24 cellular contexts compared by ENCODE assay signal in the genomic region with DNA sequence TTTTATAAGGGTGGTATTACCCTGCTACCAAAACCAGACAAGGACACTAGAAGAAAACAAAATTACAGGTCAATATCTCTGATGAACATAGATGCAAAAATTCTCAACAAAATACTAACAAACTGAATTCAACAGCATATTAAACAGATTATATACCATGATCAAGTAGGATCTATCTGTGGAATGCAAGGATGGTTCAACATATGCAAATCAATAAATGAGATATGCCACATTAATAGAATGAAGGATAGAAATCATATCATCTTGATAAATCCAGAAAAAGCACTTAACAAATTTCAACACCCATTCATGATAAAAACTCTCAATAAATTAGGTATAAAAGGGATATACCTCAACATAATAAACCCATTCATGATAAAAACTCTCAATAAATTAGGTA. TPM values are rescaled to one million over a fixed set of nuclear protein-coding genes. Genes with fewer than 3 reads are reported as not detected.
"Had no signal": no experiment of that assay in that cellular context is flagged by ENCODE, and none has a peak within 500 bp of the region (broad histone marks: within the 10 kb centered on the region; RNA-seq: fewer than 3 reads in every experiment).

No MANE protein-coding gene starts in this region.

- H3K27ac ChIP-seq: ascending aorta, KMS-11, SJSA1 had no signal

- H3K4me1 ChIP-seq: ascending aorta, SJSA1 had no signal

- DNase-seq: activated B cell treated with CpG ODN at 0.5 μM for 24 hours; activated CD4-positive, alpha-beta T cell treated with anti-CD3 and anti-CD28 coated beads for 1 hour; activated CD4-positive, alpha-beta T cell treated with anti-CD3 and anti-CD28 coated beads, Interleukin-2, amount 10 ng/mL, durations not matched to agents 24 days and 14 days; activated CD4-positive, alpha-beta T cell treated with anti-CD3 and anti-CD28 coated beads, Interleukin-2, amount 50 U/mL, for 48 hours; activated CD8-positive, alpha-beta memory T cell treated with anti-CD3 and anti-CD28 coated beads, Interleukin-2, amount 10 ng/mL, durations not matched to agents 7 days and 5 days; activated effector memory CD4-positive, alpha-beta T cell treated with anti-CD3 and anti-CD28 coated beads, Interleukin-2, amount 50 U/mL, for 16 hours; activated naive CD4-positive, alpha-beta T cell treated with Interleukin-2 at 50 U/mL for 16 hours; activated naive CD8-positive, alpha-beta T cell treated with anti-CD3 and anti-CD28 coated beads, Interleukin-2, amount 50 U/mL, for 24 hours; activated T-cell treated with anti-CD3 and anti-CD28 coated beads, Interleukin-2, amount 50 U/mL, for 4 hours; amniotic stem cell; NCI-H1092; NCI-H1930; NCI-H2107; NCI-H226; NCI-H526 treated with DMSO at 0.1 percent for 48 hours; PC-3; SHP77; SW 1271 had no signal

- ATAC-seq: activated CD8-positive, alpha-beta memory T cell treated with anti-CD3 and anti-CD28 coated beads, Interleukin-2, amount 10 ng/mL, durations not matched to agents 7 days and 5 days; activated naive CD4-positive, alpha-beta T cell treated with anti-CD3 and anti-CD28 coated beads, Interleukin-2, amount 50 U/mL, for 72 hours; activated naive CD8-positive, alpha-beta T cell treated with anti-CD3 and anti-CD28 coated beads, Interleukin-2, amount 50 U/mL, for 24 hours; activated T-cell treated with anti-CD3 and anti-CD28 coated beads, Interleukin-2, amount 50 U/mL, for 4 hours; PC-3; SK-N-SH treated with all-trans-retinoic acid at 6 μM for 48 hours had no signal

- H3K4me2 ChIP-seq: KMS-11 had no signal

- H3K4me3 ChIP-seq: ascending aorta, SJSA1 had no signal

RNA-seq across cellular contexts. Expression of a gene that starts 24.3 kb away (rescaled TPM):
- total RNA-seq: activated B cell treated with CpG ODN at 0.5 μM for 24 hours; activated CD4-positive, alpha-beta T cell treated with anti-CD3 and anti-CD28 coated beads, Interleukin-2, amount 10 ng/mL, durations not matched to agents 24 days and 14 days; activated CD8-positive, alpha-beta memory T cell treated with anti-CD3 and anti-CD28 coated beads, Interleukin-2, amount 10 ng/mL, durations not matched to agents 7 days and 5 days; activated naive CD4-positive, alpha-beta T cell treated with anti-CD3 and anti-CD28 coated beads, Interleukin-2, amount 50 U/mL, for 72 hours; activated T-cell treated with anti-CD3 and anti-CD28 coated beads, Interleukin-2, amount 50 U/mL, for 4 hours; ascending aorta; NCI-H460; PC-3; SJSA1 had no signal

RNA-seq across cellular contexts. Expression of a gene that starts 48.2 kb away (rescaled TPM):
- total RNA-seq: activated B cell treated with CpG ODN at 0.5 μM for 24 hours had no signal
